8 cellular contexts compared by ENCODE assay signal in the genomic region with DNA sequence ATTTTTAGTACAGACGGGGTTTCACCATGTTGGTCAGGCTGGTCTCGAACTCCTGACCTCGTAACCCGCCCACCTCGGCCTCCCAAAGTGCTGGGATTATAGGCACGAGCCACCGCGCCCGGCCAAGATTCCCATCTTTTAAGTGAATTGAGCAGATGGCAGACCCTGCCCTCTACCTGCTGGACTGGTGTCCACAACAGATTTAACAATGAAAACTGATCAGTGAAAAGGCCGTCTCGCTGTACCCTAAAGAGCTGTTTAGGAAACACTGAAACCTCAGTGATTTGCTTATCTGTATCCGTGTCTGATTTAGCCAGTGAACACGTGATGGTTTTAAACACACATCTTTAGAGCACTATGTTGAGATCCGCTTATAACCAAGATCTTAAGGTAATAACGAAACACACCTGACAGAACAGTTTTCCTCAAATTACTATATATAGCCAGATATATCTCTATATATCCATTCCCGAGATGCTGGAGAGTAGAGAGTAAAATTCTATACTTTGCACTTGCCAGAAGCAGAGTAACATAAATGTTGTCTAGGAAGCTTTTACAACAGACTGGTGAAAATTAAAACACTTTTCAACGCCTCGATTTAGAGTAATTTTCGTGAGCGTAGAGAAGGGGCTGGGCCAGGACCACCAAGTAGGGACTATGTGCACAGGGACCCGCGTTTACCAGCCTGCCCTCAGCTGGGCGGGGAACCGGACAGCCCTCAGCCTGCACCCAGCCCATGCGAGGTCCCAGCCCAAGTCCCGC. TPM values are rescaled to one million over a fixed set of nuclear protein-coding genes. Genes with fewer than 3 reads are reported as not detected.
DNase-seq lines count a peak whose midpoint lies in the region; ATAC-seq and TF ChIP-seq lines count a peak whose summit lies in the region.

No MANE protein-coding gene starts in this region.

- no peak for DNase-seq in CD8-positive, alpha-beta memory T cell
- peak; percentile 41 for DNase-seq in NCI-H345 treated with DMSO at 0.1 percent for 48 hours (lab: John Stamatoyannopoulos, UW; ENCODE audit: unreplicated experiment)
- no peak for DNase-seq in astrocyte of the cerebellum (ENCODE audit: low read depth)
- DNase-seq in skeletal muscle cell (ENCODE audit: low read depth), result no peak
- no peak for DNase-seq in NOMO-1 treated with DMSO at 0.1 percent for 48 hours (lab: John Stamatoyannopoulos, UW; ENCODE audit: unreplicated experiment)

- H3K4me1 Mint-ChIP-seq in CD8-positive, alpha-beta memory T cell, result peaks cover 12 to 21% (median 19%) of the 10 kb centered on the region in 3 donors

- in situ Hi-C loops in astrocyte of the cerebellum (cut with HindIII; ENCODE audit: low sequenced_read_pairs), result no loop called here

- H3K9me3 Mint-ChIP-seq in CD8-positive, alpha-beta memory T cell, result no peaks in the 10 kb centered on the region

- H3K36me3 Mint-ChIP-seq in CD8-positive, alpha-beta memory T cell, result peaks cover 0 to 11% (median 0%) of the 10 kb centered on the region in 3 donors

- no peaks in the 10 kb centered on the region for H3K36me3 ChIP-seq in CD8-positive, alpha-beta memory T cell (ENCODE audit: insufficient read depth, low read length)

- H3K27me3 Mint-ChIP-seq in CD8-positive, alpha-beta memory T cell, result no peaks in the 10 kb centered on the region

- no peaks in the 10 kb centered on the region for H3K9me3 ChIP-seq in CD8-positive, alpha-beta memory T cell (ENCODE audit: low read length)

- peak overlapping the region; percentile 87 for H3K4me3 ChIP-seq in CD8-positive, alpha-beta memory T cell (ENCODE audit: low read length)
- H3K4me3 ChIP-seq in astrocyte of the cerebellum (ENCODE audit: low read depth, low read length) (peak overlapping the region; percentile 82), iPS-11a (ENCODE audit: low read depth, low read length) (peak overlapping the region; percentile 85), skeletal muscle cell (ENCODE audit: low read depth, low read length) (peak overlapping the region; percentile 89)

- no peaks in the 10 kb centered on the region for H3K27me3 ChIP-seq in CD8-positive, alpha-beta memory T cell (ENCODE audit: insufficient read depth, low read length, poor library complexity, severe bottlenecking)

- ATAC-seq in GM18867 (IDR thresholded peaks at IDR 0.05; ENCODE audit: unreplicated experiment), result peak; percentile 66
- peak; percentile 61 for ATAC-seq in HG03025 (IDR thresholded peaks at IDR 0.05; ENCODE audit: low FRiP score, unreplicated experiment)

- TF ChIP-seq CTCF in astrocyte of the cerebellum (IDR thresholded peaks at IDR 0.05; ENCODE audit: low read depth, low read length, missing control alignments), result no peak

- peaks cover 12% of the 10 kb centered on the region for H3K4me1 ChIP-seq in CD8-positive, alpha-beta memory T cell (ENCODE audit: insufficient read depth, low read length)

- H3K27ac ChIP-seq in CD8-positive, alpha-beta memory T cell (ENCODE audit: low read depth, low read length), result peak overlapping the region; percentile 55

- POLR2A ChIA-PET in CD8-positive, alpha-beta memory T cell (lab: Charles Lee), result no interaction called here

- H3K27ac Mint-ChIP-seq in CD8-positive, alpha-beta memory T cell, result peak overlapping the region; percentile 87 to 98 (median 94)

- CTCF ChIA-PET in CD8-positive, alpha-beta memory T cell (lab: Charles Lee), result no interaction called here

- peak overlapping the region; percentile 88 to 97 (median 95) for H3K4me3 Mint-ChIP-seq in CD8-positive, alpha-beta memory T cell

RNA-seq across cellular contexts. Expression of a gene that starts 0.6 kb away (rescaled TPM):
- 1 to 10 TPM; 5.6 to 5.8 TPM for total RNA-seq in CD8-positive, alpha-beta memory T cell
- 1.7 TPM for polyA plus RNA-seq in CD8-positive, alpha-beta memory T cell

RNA-seq across cellular contexts. Expression of a gene that starts 35.2 kb away (rescaled TPM):
- 100 to 1,000 TPM; 331 to 361 TPM for total RNA-seq in CD8-positive, alpha-beta memory T cell
- 134 TPM for polyA plus RNA-seq in CD8-positive, alpha-beta memory T cell

RNA-seq across cellular contexts. Expression of a gene that starts 52.2 kb away (rescaled TPM):
- 10 to 100 TPM; 36.4 to 41.2 TPM for total RNA-seq in CD8-positive, alpha-beta memory T cell
- 54.6 TPM for polyA plus RNA-seq in CD8-positive, alpha-beta memory T cell
